In the genomic region with DNA sequence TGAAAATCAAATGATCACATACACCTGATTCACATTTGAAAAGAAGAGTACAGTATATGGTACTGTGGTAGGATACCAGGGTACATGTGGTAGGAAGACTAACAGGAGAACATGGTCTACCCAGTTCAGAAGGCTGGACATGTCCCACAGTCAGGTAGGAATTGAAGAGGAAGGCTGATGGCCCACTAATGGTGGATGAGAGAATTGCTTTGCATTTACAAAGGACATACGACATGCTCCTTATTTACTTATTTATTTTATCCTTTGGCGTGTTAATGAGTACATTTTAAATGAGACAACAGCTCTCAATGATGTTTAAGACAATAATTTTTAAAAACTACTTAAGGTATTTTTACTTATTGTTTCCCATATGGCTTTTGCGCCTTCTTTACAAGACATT, we compare ENCODE assay signal across 9 cellular contexts.
DNase-seq lines count a peak whose midpoint lies in the region; ATAC-seq, FAIRE-seq and TF ChIP-seq lines count a peak whose summit lies in the region.
"Had no signal": no experiment of that assay in that cellular context is flagged by ENCODE, and none has a peak within 500 bp of the region (broad histone marks: within the 10 kb centered on the region; RNA-seq: fewer than 3 reads in every experiment).

No MANE protein-coding gene starts in this region.

- no peak overlapping the region for H3K4me3 Mint-ChIP-seq in WTC11
- H3K4me3 Mint-ChIP-seq: stimulated activated naive CD8-positive, alpha-beta T cell treated with anti-CD3 and anti-CD28 coated beads, Interleukin-15, Interleukin-2, amounts not matched to agents 100 ng/mL and 50 ng/mL, for 24 hours had no signal

- CTCF ChIA-PET in WTC11 (lab: Charles Lee), result interaction anchor here (1.2 kb wide), 1 partner anchor 20 kb away, joined by 3 read pairs; no protein-coding TSS in a partner anchor

- intact Hi-C loops in upper lobe of right lung (cut with DNase I), result no loop called here

- no peak for DNase-seq in D721Med (ENCODE audit: insufficient read length, low spot score)
- DNase-seq in HuH-7 (ENCODE audit: low spot score), result peak; percentile 30
- no peak for DNase-seq in WTC11 (ENCODE audit: low spot score)
- no peak for DNase-seq in keratinocyte (ENCODE audit: low read depth, low spot score)
- no peak for DNase-seq in upper lobe of right lung
- no peak for DNase-seq in middle frontal gyrus (ENCODE audit: extremely low spot score, low spot score)
- no peak for DNase-seq in SIG-M5 treated with dmso at 0.1 percent for 504 hours (lab: John Stamatoyannopoulos, UW; ENCODE audit: unreplicated experiment)

- H3K27me3 ChIP-seq in keratinocyte (ENCODE audit: control insufficient read depth, extremely low read depth, insufficient read depth, low read length), result no peaks in the 10 kb centered on the region
- H3K27me3 ChIP-seq in upper lobe of right lung, result no peaks in the 10 kb centered on the region

- no peaks in the 10 kb centered on the region for H3K9me1 ChIP-seq in keratinocyte (ENCODE audit: control insufficient read depth, extremely low read depth, insufficient read depth, low read length)

- H3K9me3 ChIP-seq in keratinocyte (ENCODE audit: control insufficient read depth, low read depth, low read length) (no peaks in the 10 kb centered on the region), upper lobe of right lung (no peaks in the 10 kb centered on the region)

- POLR2A ChIA-PET in WTC11 (lab: Charles Lee), result no interaction called here

- H3K4me3 ChIP-seq in keratinocyte (ENCODE audit: control insufficient read depth in 2 of 3, extremely low read depth in 1 of 3, insufficient read depth in 2 of 3, low read depth in 1 of 3, low read length in 3 of 3) (no peak overlapping the region), upper lobe of right lung (no peak overlapping the region)

- H3K27ac Mint-ChIP-seq in WTC11, result no peak overlapping the region
- H3K27ac Mint-ChIP-seq: stimulated activated naive CD8-positive, alpha-beta T cell treated with anti-CD3 and anti-CD28 coated beads, Interleukin-15, Interleukin-2, amounts not matched to agents 100 ng/mL and 50 ng/mL, for 24 hours had no signal

- no peaks in the 10 kb centered on the region for H4K20me1 ChIP-seq in keratinocyte (ENCODE audit: control insufficient read depth, extremely low read depth, insufficient read depth, low read length)

- ATAC-seq in WTC11, result peak; percentile 85
- no peak for ATAC-seq in upper lobe of right lung
- no peak for ATAC-seq in GM18502 (IDR thresholded peaks at IDR 0.05; ENCODE audit: poor library complexity, unreplicated experiment)

- no peaks in the 10 kb centered on the region for H3K36me3 ChIP-seq in keratinocyte (ENCODE audit: control insufficient read depth in 2 of 2, extremely low read depth in 1 of 2, insufficient read depth in 2 of 2, low read length in 2 of 2)
- H3K36me3 ChIP-seq in upper lobe of right lung, result no peaks in the 10 kb centered on the region

- H3K79me2 ChIP-seq in keratinocyte (ENCODE audit: control insufficient read depth, insufficient read depth, low read length), result no peaks in the 10 kb centered on the region

- FAIRE-seq in D721Med (lab: Jason Lieb, UNC) (no peak), keratinocyte (lab: Jason Lieb, UNC) (peak; percentile 57)

- peaks cover 6% of the 10 kb centered on the region for H3K4me1 Mint-ChIP-seq in WTC11

- TF ChIP-seq CTCF in D721Med (IDR thresholded peaks at IDR 0.05; ENCODE audit: insufficient read depth, missing control alignments), result peak; percentile 4
- 0 out of 2 replicates have a peak, but pooled peaks have one; percentile 8 for TF ChIP-seq CTCF in WTC11 (IDR thresholded peaks at IDR 0.05)
- TF ChIP-seq CTCF in keratinocyte (optimal IDR thresholded peaks at IDR 0.05 in 1 of 3, IDR thresholded peaks at IDR 0.05 in 1 of 3, conservative IDR thresholded peaks at IDR 0.05 in 1 of 3; ENCODE audit: extremely low read depth in 1 of 3, insufficient read depth in 2 of 3, low read length in 3 of 3), result peak in 2 of 3 experiments; percentile 24 to 37
- TF ChIP-seq CTCF in upper lobe of right lung (IDR thresholded peaks at IDR 0.05), result no peak

- H3K4me2 ChIP-seq in keratinocyte (ENCODE audit: control insufficient read depth, extremely low read depth, insufficient read depth, low read depth, low read length), result no peak overlapping the region

- dilution Hi-C loops in keratinocyte (cut with MboI; ENCODE audit: extremely low pct_ligation_motif_present, low sequenced_read_pairs), result no loop called here

- H3K27me3 Mint-ChIP-seq in WTC11 (ENCODE audit: low read depth), result peaks cover 3% of the 10 kb centered on the region; the same call in 1 of the 2 replicates
- H3K27me3 Mint-ChIP-seq: stimulated activated naive CD8-positive, alpha-beta T cell treated with anti-CD3 and anti-CD28 coated beads, Interleukin-15, Interleukin-2, amounts not matched to agents 100 ng/mL and 50 ng/mL, for 24 hours had no signal

- no peaks in the 10 kb centered on the region for H3K4me1 ChIP-seq in keratinocyte (ENCODE audit: control insufficient read depth, extremely low read depth, insufficient read depth, low read length)
- H3K4me1 ChIP-seq in upper lobe of right lung, result peaks cover 14% of the 10 kb centered on the region

- H3K9me3 Mint-ChIP-seq in WTC11, result no peaks in the 10 kb centered on the region
- H3K9me3 Mint-ChIP-seq: stimulated activated naive CD8-positive, alpha-beta T cell treated with anti-CD3 and anti-CD28 coated beads, Interleukin-15, Interleukin-2, amounts not matched to agents 100 ng/mL and 50 ng/mL, for 24 hours had no signal

- H2AFZ ChIP-seq in keratinocyte (ENCODE audit: control insufficient read depth, low read length), result no peak overlapping the region

- H3K36me3 Mint-ChIP-seq in WTC11, result no peaks in the 10 kb centered on the region

- no peak overlapping the region for H3K9ac ChIP-seq in keratinocyte (ENCODE audit: control insufficient read depth, extremely low read depth, insufficient read depth, low read length)

- no peak overlapping the region for H3K27ac ChIP-seq in keratinocyte (ENCODE audit: control insufficient read depth, insufficient read depth, low read length)
- no peak overlapping the region for H3K27ac ChIP-seq in upper lobe of right lung

TF ChIP-seq in WTC11, 78 proteins besides CTCF, POLR2A, EP300 and RAD21:
- TF ChIP-seq, protein P1, sequence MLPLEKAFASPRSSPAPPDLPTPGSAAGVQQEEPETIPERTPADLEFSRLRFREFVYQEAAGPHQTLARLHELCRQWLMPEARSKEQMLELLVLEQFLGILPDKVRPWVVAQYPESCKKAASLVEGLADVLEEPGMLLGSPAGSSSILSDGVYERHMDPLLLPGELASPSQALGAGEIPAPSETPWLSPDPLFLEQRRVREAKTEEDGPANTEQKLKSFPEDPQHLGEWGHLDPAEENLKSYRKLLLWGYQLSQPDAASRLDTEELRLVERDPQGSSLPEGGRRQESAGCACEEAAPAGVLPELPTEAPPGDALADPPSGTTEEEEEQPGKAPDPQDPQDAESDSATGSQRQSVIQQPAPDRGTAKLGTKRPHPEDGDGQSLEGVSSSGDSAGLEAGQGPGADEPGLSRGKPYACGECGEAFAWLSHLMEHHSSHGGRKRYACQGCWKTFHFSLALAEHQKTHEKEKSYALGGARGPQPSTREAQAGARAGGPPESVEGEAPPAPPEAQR (CRISPR knock-in tag; IDR thresholded peaks at IDR 0.05), result no peak
- TF ChIP-seq ZNF138 (CRISPR knock-in tag; conservative IDR thresholded peaks at IDR 0.05), result no peak
TF ChIP-seq in WTC11: peak in this region for 0.
